In the genomic region with DNA sequence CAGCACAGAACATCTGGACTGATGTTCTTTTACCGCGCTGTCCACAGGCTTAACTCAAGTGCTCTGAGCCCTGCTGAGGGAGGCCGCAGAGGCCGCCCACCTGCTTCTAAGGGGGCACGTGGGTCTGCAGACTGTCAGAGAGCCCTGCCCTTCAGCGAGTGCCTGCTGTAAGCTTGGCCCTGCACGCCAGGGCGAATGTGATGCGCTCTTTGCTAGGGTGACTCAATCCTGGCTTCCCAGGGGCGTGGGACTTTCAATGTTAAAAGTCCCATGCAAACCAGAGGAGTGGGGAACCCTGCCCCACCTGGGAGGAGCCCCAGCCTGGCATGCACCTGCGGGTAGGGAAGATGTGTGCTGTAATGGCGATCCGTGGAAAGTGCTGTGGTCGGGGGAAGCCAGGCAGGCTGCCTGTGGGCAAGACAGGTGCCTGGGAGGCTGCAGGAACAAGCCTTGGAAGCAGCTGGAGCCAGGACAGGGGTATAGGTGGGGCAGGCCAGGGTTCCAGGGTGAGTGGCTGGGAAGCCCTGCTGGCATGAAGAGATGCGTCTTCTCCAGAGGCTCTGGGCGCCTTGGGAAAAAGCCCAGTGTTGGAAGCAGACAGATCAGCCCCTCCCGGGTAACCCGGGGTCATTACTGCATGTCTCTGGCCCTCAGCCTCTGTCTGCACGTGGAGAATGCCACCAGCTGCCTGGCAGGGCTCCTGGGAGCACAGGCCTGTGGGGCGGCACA, we compare ENCODE assay signal across 9 cellular contexts. TPM values are rescaled to one million over a fixed set of nuclear protein-coding genes. Genes with fewer than 3 reads are reported as not detected.
DNase-seq lines count a peak whose midpoint lies in the region; ATAC-seq and TF ChIP-seq lines count a peak whose summit lies in the region.
"Had no signal": no experiment of that assay in that cellular context is flagged by ENCODE, and none has a peak within 500 bp of the region (broad histone marks: within the 10 kb centered on the region; RNA-seq: fewer than 3 reads in every experiment).

No MANE protein-coding gene starts in this region.

- peak overlapping the region; percentile 65 for H3K4me3 ChIP-seq in effector memory CD4-positive, alpha-beta T cell (ENCODE audit: insufficient read depth, low read depth, low read length, poor library complexity, severe bottlenecking)

- CTCF ChIA-PET in activated B cell treated with CpG ODN at 0.5 μM for 24 hours (lab: Charles Lee), result interaction anchor here (1.2 to 2.3 kb wide), 4 partner anchors 21 to 332 kb away, joined by 3 to 16 read pairs (median 6); a partner anchor contains a TSS

- H3K27ac Mint-ChIP-seq in activated B cell treated with CpG ODN at 0.5 μM for 24 hours, result peak overlapping the region; percentile 46
- peak overlapping the region in 4 of 6 donors; percentile 6 to 92 (median 52) for H3K27ac Mint-ChIP-seq in naive B cell

- peak overlapping the region; percentile 66 for H3K27ac ChIP-seq in effector memory CD4-positive, alpha-beta T cell (ENCODE audit: insufficient read depth, low read length, poor library complexity, severe bottlenecking)
- H3K27ac ChIP-seq in temporal lobe (ENCODE audit: low read depth, low read length), result peak overlapping the region; percentile 86

- H3K4me3 Mint-ChIP-seq in activated B cell treated with CpG ODN at 0.5 μM for 24 hours (peak overlapping the region; percentile 46), naive B cell (peak overlapping the region; percentile 33 to 99 (median 72))

- H3K36me3 ChIP-seq in effector memory CD4-positive, alpha-beta T cell (ENCODE audit: control insufficient read depth, insufficient read depth, low read length), result no peaks in the 10 kb centered on the region

- H3K36me3 Mint-ChIP-seq in activated B cell treated with CpG ODN at 0.5 μM for 24 hours (ENCODE audit: low read depth) (peaks cover 12% of the 10 kb centered on the region), naive B cell (no peaks in the 10 kb centered on the region)

- TF ChIP-seq CTCF in activated B cell treated with CpG ODN at 0.5 μM for 24 hours (IDR thresholded peaks at IDR 0.05), result no peak

- peaks cover 25% of the 10 kb centered on the region for H3K27me3 ChIP-seq in effector memory CD4-positive, alpha-beta T cell (replicated peaks; ENCODE audit: control insufficient read depth, insufficient read depth, low read length, poor library complexity, severe bottlenecking)

- DNase-seq in COLO668 (lab: John Stamatoyannopoulos, UW; ENCODE audit: unreplicated experiment) (peak; percentile 78), HK-2 (ENCODE audit: unreplicated experiment) (peak; percentile 52), activated B cell treated with CpG ODN at 0.5 μM for 24 hours (no peak), naive B cell (no peak), NCI-H1694 (lab: John Stamatoyannopoulos, UW) (no peak)
- no peak for DNase-seq in effector memory CD4-positive, alpha-beta T cell

- ATAC-seq in GM21360 (IDR thresholded peaks at IDR 0.05; ENCODE audit: unreplicated experiment) (peak; percentile 32), activated B cell treated with CpG ODN at 0.5 μM for 24 hours (ENCODE audit: low read depth) (peak; percentile 19), naive B cell (ENCODE audit: low read depth in 2 of 2) (no peak)

- no peaks in the 10 kb centered on the region for H3K9me3 ChIP-seq in effector memory CD4-positive, alpha-beta T cell (ENCODE audit: control insufficient read depth, low read length)

- intact Hi-C loops in activated B cell treated with CpG ODN at 0.5 μM for 24 hours (cut with micrococcal nuclease), result loop anchor here (1.0 to 2.0 kb wide), 8 partner anchors 21 to 1374 kb away; a partner anchor contains a TSS

- H3K4me1 Mint-ChIP-seq in activated B cell treated with CpG ODN at 0.5 μM for 24 hours (peaks cover 45% of the 10 kb centered on the region), naive B cell (peaks cover 16 to 41% (median 41%) of the 10 kb centered on the region in 3 donors)

- POLR2A ChIA-PET in activated B cell treated with CpG ODN at 0.5 μM for 24 hours (lab: Charles Lee), result interaction anchor here (0.6 to 6.7 kb wide), 18 partner anchors 12 to 333 kb away, joined by 3 to 114 read pairs (median 8); a partner anchor contains a TSS

- peaks cover 59% of the 10 kb centered on the region for H3K4me1 ChIP-seq in effector memory CD4-positive, alpha-beta T cell (ENCODE audit: control insufficient read depth, insufficient read depth, low read length, poor library complexity, severe bottlenecking)

- H3K9me3 Mint-ChIP-seq in activated B cell treated with CpG ODN at 0.5 μM for 24 hours (no peaks in the 10 kb centered on the region), naive B cell (no peaks in the 10 kb centered on the region)

- peaks cover 10% of the 10 kb centered on the region for H3K27me3 Mint-ChIP-seq in activated B cell treated with CpG ODN at 0.5 μM for 24 hours
- peaks cover 0 to 25% (median 5%) of the 10 kb centered on the region in 3 donors for H3K27me3 Mint-ChIP-seq in naive B cell

RNA-seq across cellular contexts. Expression of a gene that starts 0.6 kb away (rescaled TPM):
- 43.1 and 54.0 TPM in 2 replicates for total RNA-seq in activated B cell treated with CpG ODN at 0.5 μM for 24 hours
- 10 to 100 TPM in 3 of 6 donors, 1 to 10 TPM in 3; 8.6 to 22.2 (median 9.9) TPM for polyA plus RNA-seq in naive B cell (ENCODE audit: low read depth in 6 of 6)
- total RNA-seq in temporal lobe, result 25.3 TPM

RNA-seq across cellular contexts. Expression of a gene that starts 3.1 kb away (rescaled TPM):
- not detected in 2 replicates for total RNA-seq in activated B cell treated with CpG ODN at 0.5 μM for 24 hours
- polyA plus RNA-seq in naive B cell (ENCODE audit: low read depth in 6 of 6), result not detected
- total RNA-seq in temporal lobe, result 13.3 TPM
- total RNA-seq: T-helper 2 cell treated with Interferon-gamma antibody and Interleukin-4, amounts not matched to agents 100 ng/mL and 5 ng/mL, for 36 hours had no signal

RNA-seq across cellular contexts. Expression of a gene that starts 29.2 kb away (rescaled TPM):
- total RNA-seq in activated B cell treated with CpG ODN at 0.5 μM for 24 hours, result 140 and 148 TPM in 2 replicates
- 10 to 100 TPM; 40.7 to 75.6 (median 50.4) TPM for polyA plus RNA-seq in naive B cell (ENCODE audit: low read depth in 6 of 6)
- 0.98 TPM for total RNA-seq in temporal lobe

RNA-seq across cellular contexts. Expression of a gene that starts 50.9 kb away (rescaled TPM):
- 6.0 and 6.1 TPM in 2 replicates for total RNA-seq in activated B cell treated with CpG ODN at 0.5 μM for 24 hours
- polyA plus RNA-seq in naive B cell (ENCODE audit: low read depth in 6 of 6), result 1 to 10 TPM in 5 of 6 donors, under 1 TPM in 1; 0.94 to 2.5 (median 1.6) TPM
- total RNA-seq in temporal lobe, result 9.1 TPM

RNA-seq across cellular contexts. Expression of a gene that starts 59.6 kb away (rescaled TPM):
- total RNA-seq in activated B cell treated with CpG ODN at 0.5 μM for 24 hours (12.6 and 13.5 TPM in 2 replicates), temporal lobe (14.5 TPM)
- polyA plus RNA-seq in naive B cell (ENCODE audit: low read depth in 6 of 6), result 10 to 100 TPM; 11.6 to 18.6 (median 13.7) TPM

Comparison
In these comparisons a context has a peak if more than half of its experiments do, and no peak if none do; other contexts are left out.
1. DNase-seq: peak in COLO668 (single experiment) and HK-2 (single experiment); none in activated B cell treated with CpG ODN at 0.5 μM for 24 hours (single experiment), effector memory CD4-positive, alpha-beta T cell (0 of 3), naive B cell (single experiment) and NCI-H1694 (single experiment).
2. ATAC-seq: peak in GM21360 (single experiment) and activated B cell treated with CpG ODN at 0.5 μM for 24 hours (single experiment); none in naive B cell (0 of 2).
3. RNA of a gene that starts 3.1 kb away (total RNA-seq): 13.3 TPM in temporal lobe (single experiment); not detected in activated B cell treated with CpG ODN at 0.5 μM for 24 hours; every median in the first group is over 10 times any median in the second.
4. RNA of a gene that starts 29.2 kb away (total RNA-seq): 140 to 148 TPM in activated B cell treated with CpG ODN at 0.5 μM for 24 hours; 0.98 TPM in temporal lobe (single experiment); every median in the first group is over 10 times any median in the second.